8 cellular contexts compared by ENCODE assay signal in genomic region chr7:112204776-112205347, GRCh38. TPM values are rescaled to one million over a fixed set of nuclear protein-coding genes. Genes with fewer than 3 reads are reported as not detected.
DNase-seq lines count a peak whose midpoint lies in the region; ATAC-seq and TF ChIP-seq lines count a peak whose summit lies in the region.

No MANE protein-coding gene starts in this region.

- DNase-seq in AG04450 (ENCODE audit: low read depth, low spot score) (no peak), GM13976 (ENCODE audit: low spot score) (peak; percentile 21), RWPE2 (ENCODE audit: low spot score) (no peak), dermis blood vessel endothelial cell (peak; percentile 32), mucosa of descending colon (no peak)

- intact Hi-C loops in mucosa of descending colon (cut with DNase I, micrococcal nuclease): no loop called here

- H3K36me3 ChIP-seq in RWPE2 (ENCODE audit: low read depth): no peaks in the 10 kb centered on the region
- H3K36me3 ChIP-seq in mucosa of descending colon (ENCODE audit: low read depth): no peaks in the 10 kb centered on the region

- H3K27ac ChIP-seq in AG04450 (ENCODE audit: low read depth, low read length) (peak overlapping the region; percentile 39), RWPE2 (ENCODE audit: poor library complexity, severe bottlenecking) (peak overlapping the region; percentile 81)

- no peaks in the 10 kb centered on the region for H3K27me3 ChIP-seq in AG04450 (ENCODE audit: control insufficient read depth, insufficient read depth, low read length)
- H3K27me3 ChIP-seq in RWPE2 (ENCODE audit: insufficient read depth, poor library complexity, severe bottlenecking): no peaks in the 10 kb centered on the region

- POLR2A ChIA-PET in AG04450 (lab: Yijun Ruan, JAX): interaction anchor here (0.7 to 3.2 kb wide), 4 partner anchors 8 to 246 kb away, joined by 3 to 18 read pairs (median 4); no protein-coding TSS in a partner anchor

- TF ChIP-seq CTCF in AG04450 (IDR thresholded peaks at IDR 0.05; ENCODE audit: low read depth, low read length) (no peak), GM13976 (IDR thresholded peaks at IDR 0.05; ENCODE audit: borderline replicate concordance, control extremely low read depth, extremely low read depth, insufficient read depth, missing control alignments) (no peak), RWPE2 (IDR thresholded peaks at IDR 0.05; ENCODE audit: poor library complexity, severe bottlenecking) (no peak), mucosa of descending colon (IDR thresholded peaks at IDR 0.05) (no peak)

- CTCF ChIA-PET in AG04450 (lab: Charles Lee): interaction anchor here (0.8 to 1.2 kb wide), 3 partner anchors 125 to 349 kb away, joined by 3 to 5 read pairs (median 4); no protein-coding TSS in a partner anchor

- H3K4me1 ChIP-seq in RWPE2 (ENCODE audit: insufficient read depth, poor library complexity, severe bottlenecking): peaks cover 33% of the 10 kb centered on the region
- H3K4me1 ChIP-seq in mucosa of descending colon (ENCODE audit: low read depth): peaks cover 9% of the 10 kb centered on the region

- H3K4me3 ChIP-seq in AG04450 (ENCODE audit: low read depth, low read length) (peak overlapping the region; percentile 96), RWPE2 (ENCODE audit: severe bottlenecking) (peak overlapping the region; percentile 77), mucosa of descending colon (peak overlapping the region; percentile 94)

- in situ Hi-C loops in GM13976 (cut with MboI; ENCODE audit: low sequenced_read_pairs, unreplicated experiment): no loop called here

- ATAC-seq in RWPE2 (ENCODE audit: low read depth) (no peak), mucosa of descending colon (no peak), GM18909 (IDR thresholded peaks at IDR 0.05; ENCODE audit: poor library complexity, unreplicated experiment) (no peak), GM18520 (IDR thresholded peaks at IDR 0.05; ENCODE audit: unreplicated experiment) (no peak), HG03045 (IDR thresholded peaks at IDR 0.05; ENCODE audit: unreplicated experiment) (no peak)

- H3K9me3 ChIP-seq in AG04450 (ENCODE audit: control insufficient read depth, insufficient read depth, low read length) (no peaks in the 10 kb centered on the region; the same call in 1 of the 2 replicates), RWPE2 (ENCODE audit: severe bottlenecking) (no peaks in the 10 kb centered on the region), mucosa of descending colon (no peaks in the 10 kb centered on the region)

RNA-seq across cellular contexts. Expression of gene DOCK4, which starts 1.3 kb away (rescaled TPM):
- 9.9 and 12.6 TPM in 2 replicates for polyA plus RNA-seq in AG04450 (2011; rRNA removed)
- 29.1 and 45.0 TPM in 2 replicates for polyA minus RNA-seq in AG04450 (2011; rRNA and poly(A)+ RNA removed)
- total RNA-seq in dermis blood vessel endothelial cell: 155 and 162 TPM in 2 replicates
- total RNA-seq in mucosa of descending colon: 10 to 100 TPM in 2 of 3 donors, 1 to 10 TPM in 1; 9.2 to 18.4 (median 12.7) TPM

RNA-seq across cellular contexts. Expression of gene ZNF277, which starts 1.6 kb away (rescaled TPM):
- 18.8 and 30.3 TPM in 2 replicates for polyA plus RNA-seq in AG04450 (2011; rRNA removed)
- polyA minus RNA-seq in AG04450 (2011; rRNA and poly(A)+ RNA removed): 17.1 and 25.0 TPM in 2 replicates
- total RNA-seq in dermis blood vessel endothelial cell (43.8 and 61.9 TPM in 2 replicates), mucosa of descending colon (10 to 100 TPM; 16.8 to 26.9 (median 22.0) TPM)

Comparison
In these comparisons a context has a peak if more than half of its experiments do, and no peak if none do; other contexts are left out.
1. DNase-seq: peak in GM13976 (single experiment) and dermis blood vessel endothelial cell (single experiment); none in AG04450 (single experiment), RWPE2 (single experiment) and mucosa of descending colon (0 of 3).
2. Peak in every context shown above with its lines, with median percentiles within 50 percentile points of each other: H3K4me3 ChIP-seq.